12 cellular contexts compared by ENCODE assay signal in the genomic region with DNA sequence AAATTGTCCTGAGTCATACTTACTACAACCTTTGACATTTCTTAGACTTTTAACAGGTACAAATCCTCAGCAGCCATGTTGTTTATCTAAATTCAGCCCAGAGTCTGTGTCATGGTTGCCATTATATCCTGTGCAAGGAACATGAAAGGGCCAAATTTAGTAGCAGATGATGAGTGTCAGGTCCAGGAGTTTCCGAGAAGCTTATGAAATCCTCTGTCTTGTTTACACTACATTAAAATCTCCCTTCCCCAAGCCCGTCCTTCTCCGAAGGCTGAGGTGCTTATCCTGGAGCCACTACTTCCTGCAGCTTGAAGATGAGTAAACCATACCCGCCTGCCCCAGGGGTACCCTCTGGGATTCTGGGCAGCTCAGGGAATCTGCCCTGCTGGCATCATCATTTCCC.
A peak's percentile ranks its signal among the peaks of the same experiment; 100 is the strongest.
DNase-seq lines count a peak whose midpoint lies in the region; ATAC-seq and TF ChIP-seq lines count a peak whose summit lies in the region.
"Had no signal": no experiment of that assay in that cellular context is flagged by ENCODE, and none has a peak within 500 bp of the region (broad histone marks: within the 10 kb centered on the region; RNA-seq: fewer than 3 reads in every experiment).

No MANE protein-coding gene starts in this region.

- ATAC-seq in naive thymus-derived CD4-positive, alpha-beta T cell = no peak
- ATAC-seq in naive thymus-derived CD8-positive, alpha-beta T cell = no peak
- ATAC-seq: GM12878 had no signal

- CTCF ChIA-PET in naive thymus-derived CD4-positive, alpha-beta T cell (lab: Charles Lee) = no interaction called here

- peaks cover 10 to 42% (median 29%) of the 10 kb centered on the region in 7 donors for H3K4me1 Mint-ChIP-seq in naive thymus-derived CD4-positive, alpha-beta T cell
- peaks cover 17 to 31% (median 30%) of the 10 kb centered on the region in 4 donors for H3K4me1 Mint-ChIP-seq in naive thymus-derived CD8-positive, alpha-beta T cell

- no peaks in the 10 kb centered on the region for H3K36me3 ChIP-seq in rectal smooth muscle tissue (ENCODE audit: control insufficient read depth, insufficient read depth, low read length)
- H3K36me3 ChIP-seq in naive thymus-derived CD4-positive, alpha-beta T cell (ENCODE audit: control insufficient read depth in 2 of 3, insufficient read depth in 3 of 3, low read length in 3 of 3) = no peaks in the 10 kb centered on the region

- H3K27ac Mint-ChIP-seq in naive thymus-derived CD4-positive, alpha-beta T cell = peak overlapping the region in 4 of 9 donors; percentile 16 to 95 (median 30)
- H3K27ac Mint-ChIP-seq in naive thymus-derived CD8-positive, alpha-beta T cell = peak overlapping the region in 3 of 10 donors; percentile 5 to 32 (median 32)
- H3K27ac Mint-ChIP-seq: dendritic cell treated with granulocyte-macrophage colony-stimulating factor and Interleukin-4, amounts not matched to agents 40 ng/mL and 50 ng/mL, for 4 days had no signal

- peaks cover 0 to 2% (median 0%) of the 10 kb centered on the region in 3 experiments for H3K9me3 ChIP-seq in naive thymus-derived CD4-positive, alpha-beta T cell (ENCODE audit: control insufficient read depth in 2 of 3, low read length in 3 of 3)

- peak overlapping the region; percentile 84 for H3K27ac ChIP-seq in rectal smooth muscle tissue (ENCODE audit: low read depth, low read length)
- no peak overlapping the region for H3K27ac ChIP-seq in naive thymus-derived CD4-positive, alpha-beta T cell (ENCODE audit: low read depth, low read length)

- H3K4me3 ChIP-seq in fibroblast of pulmonary artery (replicated peaks; ENCODE audit: low read depth, low read length) = no peak overlapping the region
- H3K4me3 ChIP-seq in rectal smooth muscle tissue (ENCODE audit: low read length) = no peak overlapping the region
- no peak overlapping the region for H3K4me3 ChIP-seq in naive thymus-derived CD4-positive, alpha-beta T cell (ENCODE audit: low read length)
- H3K4me3 ChIP-seq: GM12878 had no signal

- H3K27me3 ChIP-seq in rectal smooth muscle tissue (ENCODE audit: control insufficient read depth, insufficient read depth, low read length) = no peaks in the 10 kb centered on the region
- no peaks in the 10 kb centered on the region for H3K27me3 ChIP-seq in naive thymus-derived CD4-positive, alpha-beta T cell (ENCODE audit: control insufficient read depth in 2 of 2, insufficient read depth in 2 of 2, low read length in 2 of 2)

- peaks cover 0 to 17% (median 8%) of the 10 kb centered on the region in 11 donors for H3K9me3 Mint-ChIP-seq in naive thymus-derived CD4-positive, alpha-beta T cell
- peaks cover 0 to 3% (median 0%) of the 10 kb centered on the region in 9 donors for H3K9me3 Mint-ChIP-seq in naive thymus-derived CD8-positive, alpha-beta T cell
- H3K9me3 Mint-ChIP-seq: dendritic cell treated with granulocyte-macrophage colony-stimulating factor and Interleukin-4, amounts not matched to agents 40 ng/mL and 50 ng/mL, for 4 days had no signal

- no peak overlapping the region for H3K9ac ChIP-seq in rectal smooth muscle tissue (ENCODE audit: low read length)

- peak; percentile 69 for DNase-seq in EH (ENCODE audit: low read depth)
- peak; percentile 51 for DNase-seq in UCSD-AML1 (lab: John Stamatoyannopoulos, UW; ENCODE audit: unreplicated experiment)
- DNase-seq in fibroblast of pulmonary artery (ENCODE audit: low read depth) = peak; percentile 54
- DNase-seq in naive thymus-derived CD4-positive, alpha-beta T cell = no peak
- no peak for DNase-seq in ecto neural progenitor cell (ENCODE audit: low spot score)
- no peak for DNase-seq in DMS79 treated with DMSO at 0.1 percent for 48 hours (lab: John Stamatoyannopoulos, UW)
- no peak for DNase-seq in naive thymus-derived CD8-positive, alpha-beta T cell
- DNase-seq: KG1, NCI-H510A treated with DMSO at 0.1 percent for 48 hours had no signal

- TF ChIP-seq CTCF in fibroblast of pulmonary artery (IDR thresholded peaks at IDR 0.05; ENCODE audit: low read length, missing control alignments) = no peak

- H3K4me1 ChIP-seq in rectal smooth muscle tissue (ENCODE audit: control insufficient read depth, insufficient read depth, low read length) = peaks cover 37% of the 10 kb centered on the region
- H3K4me1 ChIP-seq in naive thymus-derived CD4-positive, alpha-beta T cell (ENCODE audit: control insufficient read depth in 2 of 2, insufficient read depth in 2 of 2, low read length in 2 of 2) = peaks cover 15% of the 10 kb centered on the region in 2 donors

- intact Hi-C loops in naive thymus-derived CD4-positive, alpha-beta T cell (cut with micrococcal nuclease) = loop anchor here (5.0 to 10.0 kb wide), 6 partner anchors 164 to 1279 kb away; a partner anchor contains a TSS

- POLR2A ChIA-PET in naive thymus-derived CD4-positive, alpha-beta T cell (lab: Charles Lee) = interaction anchor here (0.6 kb wide), 1 partner anchor 11 kb away, joined by 3 read pairs; no protein-coding TSS in a partner anchor
- POLR2A ChIA-PET in naive thymus-derived CD8-positive, alpha-beta T cell (lab: Charles Lee) = no interaction called here

- peaks cover 0 to 19% (median 0%) of the 10 kb centered on the region in 5 donors for H3K36me3 Mint-ChIP-seq in naive thymus-derived CD4-positive, alpha-beta T cell
- no peaks in the 10 kb centered on the region for H3K36me3 Mint-ChIP-seq in naive thymus-derived CD8-positive, alpha-beta T cell

- H3K27me3 Mint-ChIP-seq in naive thymus-derived CD4-positive, alpha-beta T cell = peaks cover 0 to 6% (median 0%) of the 10 kb centered on the region in 5 donors
- H3K27me3 Mint-ChIP-seq in naive thymus-derived CD8-positive, alpha-beta T cell = peaks cover 0 to 8% (median 0%) of the 10 kb centered on the region in 5 donors

- no peak overlapping the region for H3K4me3 Mint-ChIP-seq in naive thymus-derived CD4-positive, alpha-beta T cell
- H3K4me3 Mint-ChIP-seq in naive thymus-derived CD8-positive, alpha-beta T cell = no peak overlapping the region
- H3K4me3 Mint-ChIP-seq: dendritic cell treated with granulocyte-macrophage colony-stimulating factor and Interleukin-4, amounts not matched to agents 40 ng/mL and 50 ng/mL, for 4 days had no signal

Comparison
In these comparisons a context has a peak if more than half of its experiments do, and no peak if none do; other contexts are left out.
1. DNase-seq: peak in EH (single experiment), UCSD-AML1 (single experiment) and fibroblast of pulmonary artery (single experiment); none in naive thymus-derived CD4-positive, alpha-beta T cell (0 of 9), ecto neural progenitor cell (single experiment), DMS79 treated with DMSO at 0.1 percent for 48 hours (single experiment) and naive thymus-derived CD8-positive, alpha-beta T cell (0 of 10).